In the genomic region with DNA sequence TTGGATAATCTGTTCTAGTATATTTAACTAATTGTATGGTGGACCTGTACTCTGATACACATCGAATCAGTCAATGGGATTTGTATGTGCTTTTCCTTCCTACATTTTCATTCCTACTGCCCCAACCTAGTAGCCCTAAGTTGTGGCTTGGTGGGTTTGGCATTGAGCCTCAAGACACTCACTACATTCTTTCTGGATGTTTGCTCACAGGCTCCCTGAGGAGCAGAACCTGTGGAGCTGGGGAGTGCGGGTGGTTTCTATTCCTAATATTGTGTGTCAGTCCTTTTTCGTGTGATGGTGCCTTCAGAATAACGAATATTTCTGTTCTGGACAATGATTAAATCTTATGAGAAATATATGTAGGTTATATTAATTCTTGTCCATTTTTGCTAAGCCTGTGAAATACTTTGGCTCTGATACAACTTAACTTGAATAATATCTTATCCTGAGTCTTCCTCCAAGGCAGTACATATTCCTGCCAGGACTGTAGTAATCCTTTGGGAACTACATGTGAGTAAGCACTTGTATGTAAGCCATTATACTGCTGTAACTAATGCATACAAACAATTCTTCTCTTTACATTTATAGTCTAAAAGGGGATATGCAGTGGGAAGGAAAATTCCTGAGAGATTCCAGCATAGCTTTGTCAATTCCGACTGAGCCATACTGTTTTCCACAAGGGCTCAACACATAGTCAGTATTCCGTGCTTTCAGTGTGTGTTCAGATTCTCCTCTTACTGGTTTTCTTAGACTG, we compare ENCODE assay signal across 12 cellular contexts.
DNase-seq lines count a peak whose midpoint lies in the region; ATAC-seq, FAIRE-seq and TF ChIP-seq lines count a peak whose summit lies in the region.
"Had no signal": no experiment of that assay in that cellular context is flagged by ENCODE, and none has a peak within 500 bp of the region (broad histone marks: within the 10 kb centered on the region; RNA-seq: fewer than 3 reads in every experiment).

No MANE protein-coding gene starts in this region.

- no peaks in the 10 kb centered on the region for H3K27me3 ChIP-seq in right atrium auricular region
- H3K27me3 ChIP-seq in adrenal gland: no peaks in the 10 kb centered on the region
- H3K27me3 ChIP-seq: BE2C, gastroesophageal sphincter had no signal

- TF ChIP-seq POLR2A in adrenal gland (IDR thresholded peaks at IDR 0.05): no peak
- TF ChIP-seq POLR2A in lower leg skin (IDR thresholded peaks at IDR 0.05): no peak

- POLR2A ChIA-PET in WTC11 (lab: Charles Lee): no interaction called here

- peaks cover 3% of the 10 kb centered on the region for H3K4me1 Mint-ChIP-seq in WTC11

- 0 out of 2 replicates have a peak, but pooled peaks cover 4% of the 10 kb centered on the region for H3K27me3 Mint-ChIP-seq in WTC11 (ENCODE audit: low read depth)
- H3K27me3 Mint-ChIP-seq: activated CD8-positive, alpha-beta T cell treated with anti-CD3 and anti-CD28 coated beads for 36 hours had no signal

- WGBS in adrenal gland, 4 donors: 73 to 89% (median 84%) methylated on average over 6 of the region's 6 CpGs
- 69 to 72% methylated on average over 6 of the region's 6 CpGs for WGBS in lower leg skin, 2 donors

- no peak overlapping the region for H3K4me3 ChIP-seq in right atrium auricular region
- no peak overlapping the region for H3K4me3 ChIP-seq in adrenal gland
- no peak overlapping the region for H3K4me3 ChIP-seq in lower leg skin (ENCODE audit: low read depth, poor library complexity, severe bottlenecking)
- H3K4me3 ChIP-seq: gastroesophageal sphincter had no signal

- peaks cover 18% of the 10 kb centered on the region for H3K36me3 Mint-ChIP-seq in WTC11

- DNase-seq in Right ventricle myocardium inferior (ENCODE audit: missing footprints) (no peak), right atrium auricular region (ENCODE audit: low spot score) (no peak), WTC11 (ENCODE audit: low spot score) (no peak), glomerular visceral epithelial cell (ENCODE audit: extremely low spot score) (peak; percentile 86), urothelium cell line (ENCODE audit: low spot score) (peak; percentile 7), adrenal gland (no peak), lower leg skin (ENCODE audit: low spot score in 2 of 2) (no peak)
- DNase-seq: activated CD8-positive, alpha-beta T cell treated with anti-CD3 and anti-CD28 coated beads for 36 hours; BE2C; stimulated activated CD4-positive, alpha-beta T cell treated with anti-CD3 and anti-CD28 coated beads, Interleukin-12 subunit alpha, Interleukin-12 subunit beta, amount 100 ng/mL, for 4 hours had no signal

- H3K4me1 ChIP-seq in right atrium auricular region: peaks cover 0 to 9% of the 10 kb centered on the region in 2 donors
- H3K4me1 ChIP-seq in adrenal gland (replicated peaks in 1 of 2): no peaks in the 10 kb centered on the region
- H3K4me1 ChIP-seq: gastroesophageal sphincter had no signal

- peaks cover 31% of the 10 kb centered on the region for H3K9me3 Mint-ChIP-seq in WTC11

- no peak overlapping the region for H3K27ac ChIP-seq in right atrium auricular region
- H3K27ac ChIP-seq in adrenal gland: no peak overlapping the region

- H3K27ac Mint-ChIP-seq in WTC11: no peak overlapping the region; the same call in 1 of the 2 replicates
- H3K27ac Mint-ChIP-seq: activated CD8-positive, alpha-beta T cell treated with anti-CD3 and anti-CD28 coated beads for 36 hours had no signal

- intact Hi-C loops in Right ventricle myocardium inferior (cut with DNase I): no loop called here
- intact Hi-C loops in adrenal gland (cut with DNase I): no loop called here
- intact Hi-C loops in lower leg skin (cut with DNase I; ENCODE audit: low total_unique reads): no loop called here

- H3K36me3 ChIP-seq in right atrium auricular region (no peaks in the 10 kb centered on the region), adrenal gland (replicated peaks in 1 of 2) (no peaks in the 10 kb centered on the region)
- H3K36me3 ChIP-seq: BE2C had no signal

- FAIRE-seq in urothelium cell line (lab: Jason Lieb, UNC): no peak

- ATAC-seq in Right ventricle myocardium inferior (peak; percentile 54), WTC11 (peak; percentile 39), HG02885 (IDR thresholded peaks at IDR 0.05; ENCODE audit: poor library complexity, unreplicated experiment) (no peak)
- ATAC-seq: activated CD8-positive, alpha-beta T cell treated with anti-CD3 and anti-CD28 coated beads for 36 hours; gastroesophageal sphincter had no signal

- H3K9me3 ChIP-seq in right atrium auricular region: no peaks in the 10 kb centered on the region
- H3K9me3 ChIP-seq in adrenal gland (replicated peaks in 1 of 3): no peaks in the 10 kb centered on the region
- H3K9me3 ChIP-seq: gastroesophageal sphincter had no signal

- CTCF ChIA-PET in WTC11 (lab: Charles Lee): interaction anchor here (1.1 kb wide), 1 partner anchor 61 kb away, joined by 3 read pairs; no protein-coding TSS in a partner anchor

- TF ChIP-seq CTCF in right atrium auricular region (IDR thresholded peaks at IDR 0.05) (no peak), WTC11 (IDR thresholded peaks at IDR 0.05) (no peak), adrenal gland (IDR thresholded peaks at IDR 0.05) (no peak), lower leg skin (IDR thresholded peaks at IDR 0.05) (no peak)

- no peak overlapping the region for H3K4me3 Mint-ChIP-seq in WTC11
- H3K4me3 Mint-ChIP-seq: activated CD8-positive, alpha-beta T cell treated with anti-CD3 and anti-CD28 coated beads for 36 hours had no signal

TF ChIP-seq in WTC11, 78 proteins besides CTCF, POLR2A, EP300 and RAD21:
- TF ChIP-seq, protein P1, sequence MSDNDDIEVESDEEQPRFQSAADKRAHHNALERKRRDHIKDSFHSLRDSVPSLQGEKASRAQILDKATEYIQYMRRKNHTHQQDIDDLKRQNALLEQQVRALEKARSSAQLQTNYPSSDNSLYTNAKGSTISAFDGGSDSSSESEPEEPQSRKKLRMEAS (CRISPR knock-in tag; IDR thresholded peaks at IDR 0.05): no peak
- no peak for TF ChIP-seq ZNF317 (CRISPR knock-in tag; IDR thresholded peaks at IDR 0.05; ENCODE audit: borderline replicate concordance, low read depth)
TF ChIP-seq in WTC11: peak in this region for 0.

Comparison
In these comparisons a context has a peak if more than half of its experiments do, and no peak if none do; other contexts are left out.
1. DNase-seq: peak in glomerular visceral epithelial cell (single experiment) and urothelium cell line (single experiment); none in Right ventricle myocardium inferior (single experiment), right atrium auricular region (single experiment), WTC11 (single experiment), adrenal gland (0 of 7) and lower leg skin (0 of 2).